21 cellular contexts compared by ENCODE assay signal in genomic region chr10:68364101-68364886, GRCh38. TPM values are rescaled to one million over a fixed set of nuclear protein-coding genes. Genes with fewer than 3 reads are reported as not detected.
DNase-seq lines count a peak whose midpoint lies in the region; ATAC-seq and TF ChIP-seq lines count a peak whose summit lies in the region.
"Had no signal": no experiment of that assay in that cellular context is flagged by ENCODE, and none has a peak within 500 bp of the region (broad histone marks: within the 10 kb centered on the region; RNA-seq: fewer than 3 reads in every experiment).

No MANE protein-coding gene starts in this region.

- peak overlapping the region; percentile 11 for H3K27ac Mint-ChIP-seq in activated CD4-positive, alpha-beta T cell treated with anti-CD3 and anti-CD28 coated beads, Interleukin-2, amount 10 ng/mL, durations not matched to agents 24 days and 14 days

- no peak overlapping the region for H2BK12ac ChIP-seq in trophoblast cell (ENCODE audit: low read length)

- H3K9me3 ChIP-seq in IMR-90 (ENCODE audit: control insufficient read depth, insufficient read depth, low read length), result no peaks in the 10 kb centered on the region
- H3K9me3 ChIP-seq in trophoblast cell (ENCODE audit: insufficient read depth, low read depth, low read length), result no peaks in the 10 kb centered on the region
- H3K9me3 ChIP-seq in SK-N-SH, result no peaks in the 10 kb centered on the region
- H3K9me3 ChIP-seq: BE2C, HAP-1 had no signal

- TF ChIP-seq RAD21 in IMR-90 (IDR thresholded peaks at IDR 0.05; ENCODE audit: low read length) (no peak), SK-N-SH (IDR thresholded peaks at IDR 0.05; ENCODE audit: low read length) (no peak)

- no peak overlapping the region for H2AK5ac ChIP-seq in IMR-90 (ENCODE audit: low read depth, low read length)
- no peak overlapping the region for H2AK5ac ChIP-seq in trophoblast cell (ENCODE audit: low read length)

- H4K5ac ChIP-seq in IMR-90 (ENCODE audit: low read depth, low read length), result no peak overlapping the region

- H4K8ac ChIP-seq in IMR-90 (ENCODE audit: low read depth in 2 of 2, low read length in 2 of 2), result no peak overlapping the region
- no peak overlapping the region for H4K8ac ChIP-seq in trophoblast cell (ENCODE audit: low read depth, low read length)

- in situ Hi-C loops in IMR-90 (cut with MboI; ENCODE audit: low sequenced_read_pairs), result no loop called here

- no peak overlapping the region for H3K4me3 ChIP-seq in IMR-90 (ENCODE audit: insufficient read depth, low read depth, low read length)
- no peak overlapping the region for H3K4me3 ChIP-seq in fibroblast of villous mesenchyme (ENCODE audit: low read depth, low read length)
- H3K4me3 ChIP-seq in trophoblast cell (ENCODE audit: low read depth, low read length), result no peak overlapping the region
- no peak overlapping the region for H3K4me3 ChIP-seq in SK-N-SH (ENCODE audit: low read depth in 2 of 2, low read length in 1 of 2)
- H3K4me3 ChIP-seq: GM12878, HAP-1 had no signal

- peaks cover 2% of the 10 kb centered on the region for H3K4me1 Mint-ChIP-seq in activated CD4-positive, alpha-beta T cell treated with anti-CD3 and anti-CD28 coated beads, Interleukin-2, amount 10 ng/mL, durations not matched to agents 24 days and 14 days
- H3K4me1 Mint-ChIP-seq: CD4-positive, alpha-beta memory T cell had no signal

- peaks cover 13% of the 10 kb centered on the region for H3K36me3 Mint-ChIP-seq in activated CD4-positive, alpha-beta T cell treated with anti-CD3 and anti-CD28 coated beads, Interleukin-2, amount 10 ng/mL, durations not matched to agents 24 days and 14 days (ENCODE audit: low read depth)

- no peaks in the 10 kb centered on the region for H3K27me3 ChIP-seq in IMR-90 (ENCODE audit: control insufficient read depth, insufficient read depth, low read length)
- no peaks in the 10 kb centered on the region for H3K27me3 ChIP-seq in trophoblast cell (ENCODE audit: insufficient read depth, low read length)
- no peaks in the 10 kb centered on the region for H3K27me3 ChIP-seq in SK-N-SH (ENCODE audit: insufficient read depth)
- H3K27me3 ChIP-seq: BE2C had no signal

- no peaks in the 10 kb centered on the region for H3K4me1 ChIP-seq in IMR-90 (ENCODE audit: control insufficient read depth, insufficient read depth, low read length)
- H3K4me1 ChIP-seq in trophoblast cell (ENCODE audit: control insufficient read depth in 1 of 2, insufficient read depth in 2 of 2, low read length in 2 of 2), result peaks cover 0 to 2% of the 10 kb centered on the region in 2 experiments
- no peaks in the 10 kb centered on the region for H3K4me1 ChIP-seq in SK-N-SH (ENCODE audit: control insufficient read depth in 1 of 2, insufficient read depth in 2 of 2, low read depth in 1 of 2, low read length in 1 of 2)
- H3K4me1 ChIP-seq: BE2C, HAP-1 had no signal

- CTCF ChIA-PET in IMR-90 (lab: Yijun Ruan, JAX), result no interaction called here
- CTCF ChIA-PET in SK-N-SH (lab: Yijun Ruan, JAX), result interaction anchor here (1.1 kb wide), 1 partner anchor 16 kb away, joined by 6 read pairs; no protein-coding TSS in a partner anchor

- H2BK120ac ChIP-seq in IMR-90 (ENCODE audit: low read depth, low read length), result no peak overlapping the region
- H2BK120ac ChIP-seq in trophoblast cell (ENCODE audit: insufficient read depth, low read length, poor library complexity), result no peak overlapping the region

- no peak overlapping the region for H3K18ac ChIP-seq in IMR-90 (ENCODE audit: low read depth, low read length)
- no peak overlapping the region for H3K18ac ChIP-seq in trophoblast cell (ENCODE audit: low read length)

- no peaks in the 10 kb centered on the region for H3K9me1 ChIP-seq in IMR-90 (ENCODE audit: insufficient read depth, low read length)

- no TSS peak for BruUV-seq in IMR-90 (replicated peaks; lab: Mats Ljungman, UMichigan)

- H3K4me2 ChIP-seq in IMR-90 (ENCODE audit: low read depth, low read length) (no peak overlapping the region), trophoblast cell (ENCODE audit: low read length) (no peak overlapping the region), SK-N-SH (no peak overlapping the region)

- H2BK15ac ChIP-seq in IMR-90 (ENCODE audit: low read depth, low read length), result no peak overlapping the region

- H3K79me2 ChIP-seq in trophoblast cell (ENCODE audit: control insufficient read depth, insufficient read depth, low read length, poor library complexity), result no peaks in the 10 kb centered on the region
- H3K79me2 ChIP-seq in SK-N-SH (ENCODE audit: insufficient read depth), result no peaks in the 10 kb centered on the region

- H3K79me1 ChIP-seq in IMR-90 (ENCODE audit: low read depth in 1 of 2, low read length in 2 of 2) (peaks cover 0 to 2% of the 10 kb centered on the region in 2 experiments; a peak in 1 of 4 replicates), trophoblast cell (ENCODE audit: low read length) (no peaks in the 10 kb centered on the region)

- no peak for TF ChIP-seq EP300 in SK-N-SH (IDR thresholded peaks at IDR 0.05; ENCODE audit: borderline replicate concordance in 1 of 2, low read depth in 1 of 2, low read length in 1 of 2)

- H3K14ac ChIP-seq in IMR-90 (replicated peaks; ENCODE audit: low read depth, low read length) (no peak overlapping the region), trophoblast cell (ENCODE audit: low read length) (no peak overlapping the region)

- no peak overlapping the region for H4K91ac ChIP-seq in IMR-90 (ENCODE audit: insufficient read depth, low read depth, low read length)
- no peak overlapping the region for H4K91ac ChIP-seq in trophoblast cell (ENCODE audit: low read depth, low read length)

- no peak for TF ChIP-seq CTCF in IMR-90 (conservative IDR thresholded peaks at IDR 0.05; ENCODE audit: low read depth, low read length)
- no peak for TF ChIP-seq CTCF in fibroblast of villous mesenchyme (IDR thresholded peaks at IDR 0.05; ENCODE audit: insufficient read depth, low read depth, low read length)
- no peak for TF ChIP-seq CTCF in SK-N-SH (IDR thresholded peaks at IDR 0.05)

- dilution Hi-C loops in IMR-90 (cut with HindIII; ENCODE audit: low sequenced_read_pairs, unreplicated experiment), result no loop called here

- no peaks in the 10 kb centered on the region for H3K27me3 Mint-ChIP-seq in activated CD4-positive, alpha-beta T cell treated with anti-CD3 and anti-CD28 coated beads, Interleukin-2, amount 10 ng/mL, durations not matched to agents 24 days and 14 days
- H3K27me3 Mint-ChIP-seq: CD4-positive, alpha-beta memory T cell had no signal

- ATAC-seq in IMR-90 (ENCODE audit: low read depth) (peak; percentile 17; the same call in 1 of the 2 replicates), GM18873 (IDR thresholded peaks at IDR 0.05; ENCODE audit: low FRiP score, unreplicated experiment) (no peak)
- ATAC-seq: GM12878, PC-3 had no signal

- no peak overlapping the region for H3K27ac ChIP-seq in IMR-90 (ENCODE audit: insufficient read depth, low read length)
- no peak overlapping the region for H3K27ac ChIP-seq in trophoblast cell (ENCODE audit: low read depth, low read length)
- H3K27ac ChIP-seq in SK-N-SH (ENCODE audit: low read depth in 2 of 2, low read length in 1 of 2), result no peak overlapping the region
- H3K27ac ChIP-seq: 22Rv1, RWPE1 had no signal

- peaks cover 30% of the 10 kb centered on the region for H3K36me3 ChIP-seq in IMR-90 (ENCODE audit: control insufficient read depth, insufficient read depth, low read length)
- peaks cover 11 to 20% of the 10 kb centered on the region in 2 experiments for H3K36me3 ChIP-seq in trophoblast cell (ENCODE audit: control insufficient read depth in 1 of 2, insufficient read depth in 2 of 2, low read length in 2 of 2)
- H3K36me3 ChIP-seq in SK-N-SH (replicated peaks in 1 of 2; ENCODE audit: control insufficient read depth in 1 of 2, insufficient read depth in 2 of 2, low read length in 1 of 2), result peaks cover 31 to 62% of the 10 kb centered on the region in 2 experiments

- no peak overlapping the region for H2BK5ac ChIP-seq in IMR-90 (ENCODE audit: low read depth, low read length, poor library complexity, severe bottlenecking)
- no peak overlapping the region for H2BK5ac ChIP-seq in trophoblast cell (ENCODE audit: low read depth, low read length, poor library complexity)

- POLR2A ChIA-PET in IMR-90 (lab: Charles Lee; ENCODE audit: unreplicated experiment) (no interaction called here), SK-N-SH (lab: Yijun Ruan, JAX) (no interaction called here)

- H3K56ac ChIP-seq in IMR-90 (ENCODE audit: extremely low read depth, insufficient read depth, low read length), result no peak overlapping the region

- no peak overlapping the region for H2AK9ac ChIP-seq in IMR-90 (replicated peaks; ENCODE audit: low read depth, low read length, poor library complexity)

- H3K4ac ChIP-seq in IMR-90 (ENCODE audit: low read depth, low read length), result no peak overlapping the region
- no peak overlapping the region for H3K4ac ChIP-seq in trophoblast cell (ENCODE audit: low read depth, low read length)

- no peak for DNase-seq in activated CD4-positive, alpha-beta T cell treated with anti-CD3 and anti-CD28 coated beads, Interleukin-2, amount 10 ng/mL, durations not matched to agents 24 days and 14 days
- no peak for DNase-seq in activated CD4-positive, alpha-beta T cell treated with anti-CD3 and anti-CD28 coated beads for 1 hour
- DNase-seq in IMR-90 (no peak), fibroblast of villous mesenchyme (ENCODE audit: low read depth) (peak; percentile 11), trophoblast cell (peak; percentile 43 to 78), SK-N-SH (no peak)
- no peak for DNase-seq in activated CD4-positive, alpha-beta T cell treated with anti-CD3 and anti-CD28 coated beads, Interleukin-2, amount 50 U/mL, for 1 hour
- DNase-seq: BE2C; CD4-positive, alpha-beta memory T cell; DMS79 treated with DMSO at 0.1 percent for 48 hours; NCI-H1048; NCI-H146; NCI-H2081; NCI-H510A treated with DMSO at 0.1 percent for 48 hours; NCI-H82; PC-3 had no signal

- no peak for TF ChIP-seq POLR2A in IMR-90 (IDR thresholded peaks at IDR 0.05; ENCODE audit: low read depth, low read length)

- no peak overlapping the region for H3K4me3 Mint-ChIP-seq in activated CD4-positive, alpha-beta T cell treated with anti-CD3 and anti-CD28 coated beads, Interleukin-2, amount 10 ng/mL, durations not matched to agents 24 days and 14 days
- H3K4me3 Mint-ChIP-seq: CD4-positive, alpha-beta memory T cell had no signal

- no peaks in the 10 kb centered on the region for H3K9me3 Mint-ChIP-seq in activated CD4-positive, alpha-beta T cell treated with anti-CD3 and anti-CD28 coated beads, Interleukin-2, amount 10 ng/mL, durations not matched to agents 24 days and 14 days
- H3K9me3 Mint-ChIP-seq: CD4-positive, alpha-beta memory T cell had no signal

- no peaks in the 10 kb centered on the region for H3K9me2 ChIP-seq in SK-N-SH

- H2BK20ac ChIP-seq in IMR-90 (ENCODE audit: low read depth, low read length), result no peak overlapping the region

- 85% methylated on average over 2 of the region's 3 CpGs; no CpG with 5 or more reads in 1 of the 2 experiments for WGBS in IMR-90 (ENCODE audit: extremely low coverage in 2 of 2, insufficient read length in 1 of 2), 2 experiments
- WGBS in trophoblast cell (ENCODE audit: extremely low coverage, insufficient coverage, insufficient read length), result 100% methylated on average over 1 of the region's 3 CpGs
- WGBS in SK-N-SH (ENCODE audit: low lambda C conversion rate), result 72% methylated on average over 3 of the region's 3 CpGs

- H3K23ac ChIP-seq in IMR-90 (ENCODE audit: low read depth, low read length) (no peak overlapping the region), trophoblast cell (ENCODE audit: low read length) (no peak overlapping the region)

- H3K9ac ChIP-seq in IMR-90 (ENCODE audit: low read depth, low read length), result no peak overlapping the region
- H3K9ac ChIP-seq in trophoblast cell (ENCODE audit: low read length), result no peak overlapping the region
- no peak overlapping the region for H3K9ac ChIP-seq in SK-N-SH

- H3F3A ChIP-seq in SK-N-SH (replicated peaks; ENCODE audit: insufficient read depth), result peaks cover 18% of the 10 kb centered on the region

- H2AFZ ChIP-seq in IMR-90 (replicated peaks; ENCODE audit: low read length, poor library complexity), result no peak overlapping the region
- H2AFZ ChIP-seq in trophoblast cell (ENCODE audit: insufficient read depth, low read length, poor library complexity), result no peak overlapping the region
- no peak overlapping the region for H2AFZ ChIP-seq in SK-N-SH (ENCODE audit: low read depth)

- no peak overlapping the region for H4K12ac ChIP-seq in trophoblast cell (ENCODE audit: low read depth, low read length)

- intact Hi-C loops in activated CD4-positive, alpha-beta T cell treated with anti-CD3 and anti-CD28 coated beads, Interleukin-2, amount 10 ng/mL, durations not matched to agents 24 days and 14 days (cut with micrococcal nuclease), result no loop called here
- intact Hi-C loops in IMR-90 (cut with micrococcal nuclease), result no loop called here

- H4K20me1 ChIP-seq in IMR-90 (ENCODE audit: insufficient read depth, low read length) (no peaks in the 10 kb centered on the region), SK-N-SH (ENCODE audit: insufficient read depth) (no peaks in the 10 kb centered on the region)

RNA-seq across cellular contexts. Expression of gene PBLD, which starts 31.6 kb away (rescaled TPM):
- total RNA-seq in activated CD4-positive, alpha-beta T cell treated with anti-CD3 and anti-CD28 coated beads, Interleukin-2, amount 10 ng/mL, durations not matched to agents 24 days and 14 days, result 0.88 and 1.6 TPM in 2 replicates
- 5.0 and 5.7 TPM in 2 replicates for total RNA-seq in IMR-90 (2012; rRNA removed)
- 2.3 and 3.3 TPM in 2 replicates for polyA plus RNA-seq in IMR-90 (2012; rRNA removed)
- 0.84 and 0.99 TPM in 2 replicates for polyA plus RNA-seq in IMR-90 (2012; cell fraction: cytosol; rRNA removed)
- 0.76 and 3.7 TPM in 2 replicates for polyA plus RNA-seq in IMR-90 (2012; cell fraction: nucleus; rRNA removed; ENCODE audit: low replicate concordance)
- 7.1 and 9.1 TPM in 2 replicates for total RNA-seq in fibroblast of villous mesenchyme
- polyA plus RNA-seq in trophoblast cell (2013), result 2.2 and 2.6 TPM in 2 replicates
- polyA plus RNA-seq in SK-N-SH (2012; rRNA removed), result 0.94 and 1.4 TPM in 2 replicates
- polyA plus RNA-seq in SK-N-SH (2012; cell fraction: cytosol; rRNA removed), result 1.6 and 2.3 TPM in 2 replicates
- 3.3 and 5.2 TPM in 2 replicates for polyA plus RNA-seq in SK-N-SH (2012; cell fraction: nucleus; rRNA removed)

RNA-seq across cellular contexts. Expression of gene HNRNPH3, which starts 32.4 kb away (rescaled TPM):
- 200 and 206 TPM in 2 replicates for total RNA-seq in activated CD4-positive, alpha-beta T cell treated with anti-CD3 and anti-CD28 coated beads, Interleukin-2, amount 10 ng/mL, durations not matched to agents 24 days and 14 days
- total RNA-seq in IMR-90 (2012; rRNA removed) (10.6 and 23.6 TPM in 2 replicates), fibroblast of villous mesenchyme (18.0 and 22.9 TPM in 2 replicates)
- polyA plus RNA-seq in IMR-90 (2012; rRNA removed) (119 and 142 TPM in 2 replicates), SK-N-SH (2012; rRNA removed) (58.4 and 73.0 TPM in 2 replicates)
- polyA plus RNA-seq in IMR-90 (2012; cell fraction: cytosol; rRNA removed), result 10.1 and 15.3 TPM in 2 replicates
- polyA plus RNA-seq in IMR-90 (2012; cell fraction: nucleus; rRNA removed; ENCODE audit: low replicate concordance), result 6.1 and 43.1 TPM in 2 replicates
- polyA plus RNA-seq in trophoblast cell (2013), result 169 and 182 TPM in 2 replicates
- 98.3 and 151 TPM in 2 replicates for polyA plus RNA-seq in SK-N-SH (2012; cell fraction: cytosol; rRNA removed)
- 23.9 and 53.9 TPM in 2 replicates for polyA plus RNA-seq in SK-N-SH (2012; cell fraction: nucleus; rRNA removed)

RNA-seq across cellular contexts. Expression of gene RUFY2, which starts 42.8 kb away (rescaled TPM):
- 9.5 and 10.3 TPM in 2 replicates for total RNA-seq in activated CD4-positive, alpha-beta T cell treated with anti-CD3 and anti-CD28 coated beads, Interleukin-2, amount 10 ng/mL, durations not matched to agents 24 days and 14 days
- total RNA-seq in IMR-90 (2012; rRNA removed), result 6.8 and 16.4 TPM in 2 replicates
- 5.0 and 6.7 TPM in 2 replicates for polyA plus RNA-seq in IMR-90 (2012; rRNA removed)
- polyA plus RNA-seq in IMR-90 (2012; cell fraction: cytosol; rRNA removed), result 1.5 and 1.6 TPM in 2 replicates
- 2.7 and 13.1 TPM in 2 replicates for polyA plus RNA-seq in IMR-90 (2012; cell fraction: nucleus; rRNA removed; ENCODE audit: low replicate concordance)
- total RNA-seq in fibroblast of villous mesenchyme, result 31.9 and 32.8 TPM in 2 replicates
- 9.9 and 10.1 TPM in 2 replicates for polyA plus RNA-seq in trophoblast cell (2013)
- polyA plus RNA-seq in SK-N-SH (2012; rRNA removed), result 6.2 and 9.0 TPM in 2 replicates
- polyA plus RNA-seq in SK-N-SH (2012; cell fraction: cytosol; rRNA removed), result 8.0 and 9.2 TPM in 2 replicates
- 7.2 and 17.6 TPM in 2 replicates for polyA plus RNA-seq in SK-N-SH (2012; cell fraction: nucleus; rRNA removed)

Comparison
In these comparisons a context has a peak if more than half of its experiments do, and no peak if none do; other contexts are left out.
1. DNase-seq: peak in fibroblast of villous mesenchyme (single experiment) and trophoblast cell (2 of 2); none in activated CD4-positive, alpha-beta T cell treated with anti-CD3 and anti-CD28 coated beads, Interleukin-2, amount 10 ng/mL, durations not matched to agents 24 days and 14 days (single experiment), activated CD4-positive, alpha-beta T cell treated with anti-CD3 and anti-CD28 coated beads for 1 hour (single experiment), IMR-90 (single experiment), SK-N-SH (single experiment) and activated CD4-positive, alpha-beta T cell treated with anti-CD3 and anti-CD28 coated beads, Interleukin-2, amount 50 U/mL, for 1 hour (single experiment).